In the genomic region with DNA sequence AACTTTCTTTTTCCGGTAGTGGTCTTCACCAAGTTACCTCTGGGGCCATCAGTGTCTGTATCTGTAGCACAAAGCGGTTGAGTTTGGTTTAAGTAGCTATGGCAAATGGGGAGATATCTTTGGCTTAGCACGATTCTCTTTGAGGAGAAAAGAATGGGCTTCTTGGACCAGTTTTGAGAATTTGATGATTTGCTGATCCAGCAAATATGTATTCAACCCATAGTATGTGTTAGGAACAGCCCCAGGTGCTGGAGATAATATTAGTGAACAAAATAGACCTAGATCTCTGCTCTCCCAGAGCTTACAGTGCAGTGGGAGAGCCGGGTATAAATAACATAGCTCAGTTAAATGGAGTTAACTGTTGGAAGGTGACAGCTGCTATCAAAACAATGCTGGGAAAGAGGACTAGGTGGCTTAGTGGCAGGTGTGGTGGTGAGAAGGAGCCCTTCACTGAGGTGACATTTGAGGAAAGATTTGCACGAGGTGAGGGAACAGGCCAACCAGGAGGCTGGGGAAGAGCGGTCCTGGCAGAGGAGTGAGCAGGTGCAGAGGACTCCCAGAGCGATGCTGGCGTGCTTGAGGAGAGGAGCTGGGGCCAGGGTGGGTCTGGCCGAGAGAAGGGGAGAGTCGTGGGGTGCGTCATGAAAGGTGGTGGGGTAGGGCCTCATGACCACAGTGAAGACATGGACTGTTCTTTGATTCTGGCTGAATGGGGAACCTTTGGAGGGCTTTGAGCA, we compare ENCODE assay signal across 12 cellular contexts. TPM values are rescaled to one million over a fixed set of nuclear protein-coding genes. Genes with fewer than 3 reads are reported as not detected.
A peak's percentile ranks its signal among the peaks of the same experiment; 100 is the strongest.
DNase-seq lines count a peak whose midpoint lies in the region; ATAC-seq and TF ChIP-seq lines count a peak whose summit lies in the region.
"Had no signal": no experiment of that assay in that cellular context is flagged by ENCODE, and none has a peak within 500 bp of the region (broad histone marks: within the 10 kb centered on the region; RNA-seq: fewer than 3 reads in every experiment).

No MANE protein-coding gene starts in this region.

- DNase-seq in heart right ventricle (no peak), left cardiac atrium (no peak), lower lobe of right lung (peak; percentile 32), NCI-H2081 (lab: John Stamatoyannopoulos, UW) (no peak), NOMO-1 (lab: John Stamatoyannopoulos, UW; ENCODE audit: unreplicated experiment in 2 of 2) (no peak), hepatic stellate cell (ENCODE audit: low spot score) (no peak), NCI-H524 treated with DMSO at 0.1 percent for 48 hours (lab: John Stamatoyannopoulos, UW) (no peak)
- DNase-seq: BE2C, GOT3, islet precursor cell, NCI-H526 had no signal

- WGBS in heart right ventricle, 2 donors, result 89 to 95% methylated on average over 11 of the region's 11 CpGs

- intact Hi-C loops in heart right ventricle (cut with DNase I) (no loop called here), left cardiac atrium (cut with DNase I) (no loop called here), lower lobe of right lung (cut with DNase I) (no loop called here)

- H3K36me3 ChIP-seq in heart right ventricle (peaks cover 0 to 19% (median 0%) of the 10 kb centered on the region in 9 donors), lower lobe of right lung (no peaks in the 10 kb centered on the region)
- H3K36me3 ChIP-seq: BE2C had no signal

- TF ChIP-seq CTCF in heart right ventricle (IDR thresholded peaks at IDR 0.05) (no peak), lower lobe of right lung (IDR thresholded peaks at IDR 0.05) (no peak)

- H3K4me1 ChIP-seq in heart right ventricle, result peaks cover 8 to 81% (median 56%) of the 10 kb centered on the region in 9 donors
- H3K4me1 ChIP-seq in lower lobe of right lung, result peaks cover 58% of the 10 kb centered on the region

- H3K27ac Mint-ChIP-seq in activated T-helper 17 cell treated with anti-CD3 and anti-CD28 coated beads, Interleukin-2, amount 50 U/mL, for 72 hours, result peak overlapping the region; percentile 59

- peaks cover 41% of the 10 kb centered on the region for H3K4me1 Mint-ChIP-seq in activated T-helper 17 cell treated with anti-CD3 and anti-CD28 coated beads, Interleukin-2, amount 50 U/mL, for 72 hours

- ATAC-seq in heart right ventricle (no peak), left cardiac atrium (no peak), lower lobe of right lung (no peak)
- ATAC-seq in activated T-helper 17 cell treated with anti-CD3 and anti-CD28 coated beads, Interleukin-2, amount 50 U/mL, for 72 hours (replicated peaks), result no peak

- peak overlapping the region; percentile 100 for H3K4me3 Mint-ChIP-seq in activated T-helper 17 cell treated with anti-CD3 and anti-CD28 coated beads, Interleukin-2, amount 50 U/mL, for 72 hours

- peak overlapping the region in 9 of 10 donors; percentile 22 to 90 (median 74) for H3K27ac ChIP-seq in heart right ventricle
- no peak overlapping the region for H3K27ac ChIP-seq in lower lobe of right lung

- no peaks in the 10 kb centered on the region for H3K9me3 Mint-ChIP-seq in activated T-helper 17 cell treated with anti-CD3 and anti-CD28 coated beads, Interleukin-2, amount 50 U/mL, for 72 hours

- H3K4me3 ChIP-seq in heart right ventricle, result no peak overlapping the region
- no peak overlapping the region for H3K4me3 ChIP-seq in lower lobe of right lung

- H3K9me3 ChIP-seq in heart right ventricle, result no peaks in the 10 kb centered on the region
- H3K9me3 ChIP-seq in lower lobe of right lung, result no peaks in the 10 kb centered on the region
- H3K9me3 ChIP-seq: BE2C had no signal

- no peaks in the 10 kb centered on the region for H3K27me3 ChIP-seq in heart right ventricle
- H3K27me3 ChIP-seq in lower lobe of right lung (ENCODE audit: low read depth), result no peaks in the 10 kb centered on the region
- H3K27me3 ChIP-seq: BE2C had no signal

- H3K36me3 Mint-ChIP-seq in activated T-helper 17 cell treated with anti-CD3 and anti-CD28 coated beads, Interleukin-2, amount 50 U/mL, for 72 hours (ENCODE audit: low read depth), result peaks cover 94% of the 10 kb centered on the region

- no peaks in the 10 kb centered on the region for H3K27me3 Mint-ChIP-seq in activated T-helper 17 cell treated with anti-CD3 and anti-CD28 coated beads, Interleukin-2, amount 50 U/mL, for 72 hours

RNA-seq across cellular contexts. Expression of gene TBC1D22A, which starts 5.0 kb away (rescaled TPM):
- 10 to 100 TPM; 14.6 to 27.9 (median 18.0) TPM for total RNA-seq in heart right ventricle
- 10 to 100 TPM in 1 of 2 donors, 1 to 10 TPM in 1; 7.2 to 13.2 TPM for polyA plus RNA-seq in heart right ventricle
- 10 to 100 TPM; 15.8 to 17.4 TPM for total RNA-seq in left cardiac atrium
- total RNA-seq in activated T-helper 17 cell treated with anti-CD3 and anti-CD28 coated beads, Interleukin-2, amount 50 U/mL, for 72 hours, result 100 to 1,000 TPM in 1 of 2 donors, 10 to 100 TPM in 1; 52.4 to 108 TPM
- total RNA-seq in lower lobe of right lung, result 34.1 TPM

RNA-seq across cellular contexts. Expression of gene CERK, which starts 29.4 kb away (rescaled TPM):
- total RNA-seq in heart right ventricle, result 10 to 100 TPM; 50.9 to 97.0 (median 74.2) TPM
- polyA plus RNA-seq in heart right ventricle, result 10 to 100 TPM; 21.5 to 55.3 TPM
- 10 to 100 TPM; 47.5 to 70.0 TPM for total RNA-seq in left cardiac atrium
- total RNA-seq in activated T-helper 17 cell treated with anti-CD3 and anti-CD28 coated beads, Interleukin-2, amount 50 U/mL, for 72 hours, result 100 to 1,000 TPM in 1 of 2 donors, 10 to 100 TPM in 1; 90.7 to 124 TPM
- 26.1 TPM for total RNA-seq in lower lobe of right lung
